8 cellular contexts compared by ENCODE assay signal in genomic region chr14:90820958-90821357, GRCh38. TPM values are rescaled to one million over a fixed set of nuclear protein-coding genes. Genes with fewer than 3 reads are reported as not detected.
A peak's percentile ranks its signal among the peaks of the same experiment; 100 is the strongest.
DNase-seq lines count a peak whose midpoint lies in the region; FAIRE-seq and TF ChIP-seq lines count a peak whose summit lies in the region.

No MANE protein-coding gene starts in this region.

- H3K9me3 ChIP-seq in ascending aorta = peaks cover 8 to 10% of the 10 kb centered on the region in 2 donors

- no peaks in the 10 kb centered on the region for H3K36me3 ChIP-seq in ascending aorta

- H3K27me3 ChIP-seq in ascending aorta = no peaks in the 10 kb centered on the region

- peaks cover 6% of the 10 kb centered on the region for H3K4me1 Mint-ChIP-seq in type B pancreatic cell (ENCODE audit: unreplicated experiment)

- FAIRE-seq in H54 (lab: Jason Lieb, UNC) = peak; percentile 88

- H3K4me1 ChIP-seq in ascending aorta = no peaks in the 10 kb centered on the region

- no peak overlapping the region for H3K27ac Mint-ChIP-seq in type B pancreatic cell

- DNase-seq in Daoy (ENCODE audit: low read depth) (peak; percentile 90), H54 (ENCODE audit: insufficient read length, low spot score) (peak; percentile 100), RKO (ENCODE audit: low spot score) (peak; percentile 75), renal cortical epithelial cell (ENCODE audit: low read depth) (peak; percentile 42), ascending aorta (ENCODE audit: low spot score in 2 of 2) (no peak), SKM-1 (lab: John Stamatoyannopoulos, UW; ENCODE audit: unreplicated experiment) (no peak), type B pancreatic cell (ENCODE audit: extremely low spot score, unreplicated experiment) (no peak)
- DNase-seq in activated naive CD4-positive, alpha-beta T cell (lab: John Stamatoyannopoulos, UW) = peak; percentile 7 to 31 (median 18)

- H3K9me3 Mint-ChIP-seq in type B pancreatic cell = peaks cover 5% of the 10 kb centered on the region

- peaks cover 10% of the 10 kb centered on the region for H3K36me3 Mint-ChIP-seq in type B pancreatic cell

- no peak overlapping the region for H3K27ac ChIP-seq in ascending aorta

- TF ChIP-seq CTCF in ascending aorta (IDR thresholded peaks at IDR 0.05) (no peak), type B pancreatic cell (conservative IDR thresholded peaks at IDR 0.05) (no peak)

- no peaks in the 10 kb centered on the region for H3K27me3 Mint-ChIP-seq in type B pancreatic cell

- H3K4me3 ChIP-seq in ascending aorta = no peak overlapping the region

- H3K4me3 Mint-ChIP-seq in type B pancreatic cell = no peak overlapping the region

- TF ChIP-seq POLR2A in H54 (IDR thresholded peaks at IDR 0.05; ENCODE audit: low read depth, low read length) = no peak

- intact Hi-C loops in ascending aorta (cut with DNase I) = loop anchor here (10.0 kb wide), 1 partner anchor 694 kb away; the partner anchor contains the start of gene PPP4R3A

RNA-seq across cellular contexts. Expression of gene TTC7B, which starts 4.7 kb away (rescaled TPM):
- total RNA-seq in Daoy (2014; rRNA removed; shearing (Covaris generic)) = 21.3 and 33.2 TPM in 2 replicates
- total RNA-seq in renal cortical epithelial cell (16.7 and 27.1 TPM in 2 replicates), ascending aorta (18.5 TPM), type B pancreatic cell (ENCODE audit: low replicate concordance) (27.4 and 40.4 TPM in 2 replicates)

Comparison
In these comparisons a context has a peak if more than half of its experiments do, and no peak if none do; other contexts are left out.
1. DNase-seq: peak in Daoy (single experiment), H54 (single experiment), RKO (single experiment), activated naive CD4-positive, alpha-beta T cell (4 of 4) and renal cortical epithelial cell (single experiment); none in ascending aorta (0 of 2), SKM-1 (single experiment) and type B pancreatic cell (single experiment).